ENCODE assay signal across 18 cellular contexts in genomic region chr11:75592699-75593098, GRCh38. TPM values are rescaled to one million over a fixed set of nuclear protein-coding genes. Genes with fewer than 3 reads are reported as not detected.
DNase-seq lines count a peak whose midpoint lies in the region; TF ChIP-seq lines count a peak whose summit lies in the region.
"Had no signal": no experiment of that assay in that cellular context is flagged by ENCODE, and none has a peak within 500 bp of the region (broad histone marks: within the 10 kb centered on the region; RNA-seq: fewer than 3 reads in every experiment).

No MANE protein-coding gene starts in this region.

- no peak overlapping the region for H3K4me3 ChIP-seq in Caco-2 (ENCODE audit: low read depth, low read length)
- H3K4me3 ChIP-seq: breast epithelium, GM12878, MG63, upper lobe of left lung had no signal

- H3K9me3 ChIP-seq in Caco-2, result no peaks in the 10 kb centered on the region
- H3K9me3 ChIP-seq: breast epithelium, MG63, upper lobe of left lung had no signal

- intact Hi-C loops in Caco-2 (cut with micrococcal nuclease; ENCODE audit: unreplicated experiment), result loop anchor here (1.0 to 2.0 kb wide), 2 partner anchors 38 to 45 kb away; no protein-coding TSS in a partner anchor
- intact Hi-C loops in head of caudate nucleus (cut with DNase I), result no loop called here

- H3K27ac Mint-ChIP-seq in Caco-2 (ENCODE audit: unreplicated experiment), result peak overlapping the region; percentile 11
- H3K27ac Mint-ChIP-seq in glutamatergic neuron (ENCODE audit: unreplicated experiment), result peak overlapping the region; percentile 45
- H3K27ac Mint-ChIP-seq: endodermal cell had no signal

- BruUV-seq in Caco-2 (replicated peaks; lab: Mats Ljungman, UMichigan), result no TSS peak

- CTCF ChIA-PET in Caco-2 (lab: Charles Lee), result interaction anchor here (0.8 to 1.1 kb wide), 3 partner anchors 9 to 106 kb away, joined by 3 to 5 read pairs (median 4); no protein-coding TSS in a partner anchor

- no peaks in the 10 kb centered on the region for H3K9me3 Mint-ChIP-seq in Caco-2 (ENCODE audit: unreplicated experiment)
- H3K9me3 Mint-ChIP-seq in glutamatergic neuron (ENCODE audit: unreplicated experiment), result peaks cover 20% of the 10 kb centered on the region
- H3K9me3 Mint-ChIP-seq: endodermal cell had no signal

- H3K4me1 ChIP-seq in Caco-2, result peaks cover 30% of the 10 kb centered on the region
- H3K4me1 ChIP-seq: breast epithelium had no signal

- TF ChIP-seq CTCF in Caco-2 (IDR thresholded peaks at IDR 0.05; ENCODE audit: insufficient read depth in 1 of 2, low read depth in 1 of 2, low read length in 1 of 2, severe bottlenecking in 1 of 2, unreplicated experiment in 1 of 2), result no peak
- TF ChIP-seq CTCF in glutamatergic neuron (IDR thresholded peaks at IDR 0.05; ENCODE audit: partially characterized antibody, unreplicated experiment), result no peak

- H3K36me3 ChIP-seq in Caco-2 (ENCODE audit: control insufficient read depth, insufficient read depth, low read length), result no peaks in the 10 kb centered on the region
- H3K36me3 ChIP-seq: breast epithelium, MG63, upper lobe of left lung had no signal

- H3K4me1 Mint-ChIP-seq in Caco-2 (ENCODE audit: low read depth, unreplicated experiment) (peaks cover 26% of the 10 kb centered on the region), glutamatergic neuron (ENCODE audit: low read depth, unreplicated experiment) (peaks cover 38% of the 10 kb centered on the region)

- H3K27me3 Mint-ChIP-seq in Caco-2 (ENCODE audit: insufficient read depth, unreplicated experiment) (no peaks in the 10 kb centered on the region), glutamatergic neuron (ENCODE audit: unreplicated experiment) (peaks cover 14% of the 10 kb centered on the region)

- no peaks in the 10 kb centered on the region for H3K27me3 ChIP-seq in Caco-2 (replicated peaks; ENCODE audit: control insufficient read depth, insufficient read depth, low read length)
- H3K27me3 ChIP-seq: breast epithelium, MG63, upper lobe of left lung had no signal

- DNase-seq in Caco-2, result peak in 1 of 2 experiments; percentile 38
- peak; percentile 28 for DNase-seq in NCI-H128 (lab: John Stamatoyannopoulos, UW; ENCODE audit: unreplicated experiment)
- DNase-seq in NCI-H69 (lab: John Stamatoyannopoulos, UW), result peak; percentile 93
- DNase-seq in glutamatergic neuron, result no peak
- DNase-seq in nucleus accumbens (lab: John Stamatoyannopoulos, UW), result no peak
- no peak for DNase-seq in DMS 273 treated with DMSO at 0.1 percent for 48 hours (lab: John Stamatoyannopoulos, UW)
- DNase-seq in SIG-M5 treated with dmso at 0.1 percent for 504 hours (lab: John Stamatoyannopoulos, UW; ENCODE audit: unreplicated experiment), result no peak
- DNase-seq in head of caudate nucleus, result no peak
- DNase-seq: activated CD8-positive, alpha-beta memory T cell treated with anti-CD3 and anti-CD28 coated beads for 24 hours; activated naive CD4-positive, alpha-beta T cell treated with Interleukin-2 at 50 U/mL for 16 hours; EL; endodermal cell; islet precursor cell; MG63; SIG-M5; upper lobe of left lung had no signal

- POLR2A ChIA-PET in Caco-2 (lab: Charles Lee), result no interaction called here

- no peak overlapping the region for H3K4me3 Mint-ChIP-seq in Caco-2 (ENCODE audit: unreplicated experiment)
- no peak overlapping the region for H3K4me3 Mint-ChIP-seq in glutamatergic neuron (ENCODE audit: unreplicated experiment)
- H3K4me3 Mint-ChIP-seq: endodermal cell had no signal

- H3K36me3 Mint-ChIP-seq in Caco-2 (ENCODE audit: insufficient read depth, unreplicated experiment) (peaks cover 6% of the 10 kb centered on the region), glutamatergic neuron (ENCODE audit: unreplicated experiment) (no peaks in the 10 kb centered on the region)

RNA-seq across cellular contexts. Expression of gene SERPINH1, which starts 30.6 kb away (rescaled TPM):
- 481 and 528 TPM in 2 replicates for total RNA-seq in Caco-2 (2022)
- 35.0 TPM for total RNA-seq in glutamatergic neuron (ENCODE audit: unreplicated experiment)

Comparison
In these comparisons a context has a peak if more than half of its experiments do, and no peak if none do; other contexts are left out.
1. DNase-seq: peak in NCI-H128 (single experiment) and NCI-H69 (single experiment); none in glutamatergic neuron (single experiment), nucleus accumbens (0 of 56), DMS 273 treated with DMSO at 0.1 percent for 48 hours (single experiment), SIG-M5 treated with dmso at 0.1 percent for 504 hours (single experiment) and head of caudate nucleus (0 of 42).
2. RNA of gene SERPINH1, which starts 30.6 kb away (total RNA-seq): 481 to 528 TPM in Caco-2; 35.0 TPM in glutamatergic neuron (single experiment); every median in the first group is over 10 times any median in the second.